16 cellular contexts compared by ENCODE assay signal in genomic region chr5:72692273-72692672, GRCh38.
DNase-seq lines count a peak whose midpoint lies in the region; ATAC-seq and TF ChIP-seq lines count a peak whose summit lies in the region.
"Had no signal": no experiment of that assay in that cellular context is flagged by ENCODE, and none has a peak within 500 bp of the region (broad histone marks: within the 10 kb centered on the region; RNA-seq: fewer than 3 reads in every experiment).

No MANE protein-coding gene starts in this region.

- no peak overlapping the region for H3K4me3 Mint-ChIP-seq in CD8-positive, alpha-beta memory T cell
- H3K4me3 Mint-ChIP-seq in activated CD8-positive, alpha-beta memory T cell treated with anti-CD3 and anti-CD28 coated beads, Interleukin-2, amount 10 ng/mL, durations not matched to agents 7 days and 5 days = no peak overlapping the region
- H3K4me3 Mint-ChIP-seq: naive thymus-derived CD8-positive, alpha-beta T cell had no signal

- H3K36me3 ChIP-seq in rectal smooth muscle tissue (ENCODE audit: control insufficient read depth, insufficient read depth, low read length) = no peaks in the 10 kb centered on the region
- no peaks in the 10 kb centered on the region for H3K36me3 ChIP-seq in aorta (ENCODE audit: control insufficient read depth in 1 of 2, insufficient read depth in 2 of 2, low read length in 1 of 2)
- no peaks in the 10 kb centered on the region for H3K36me3 ChIP-seq in CD8-positive, alpha-beta memory T cell (ENCODE audit: insufficient read depth, low read length)
- H3K36me3 ChIP-seq: suprapubic skin had no signal

- H3K27me3 ChIP-seq in rectal smooth muscle tissue (ENCODE audit: control insufficient read depth, insufficient read depth, low read length) (no peaks in the 10 kb centered on the region), aorta (ENCODE audit: control insufficient read depth in 1 of 2, insufficient read depth in 2 of 2, low read length in 1 of 2) (no peaks in the 10 kb centered on the region)
- H3K27me3 ChIP-seq in CD8-positive, alpha-beta memory T cell (ENCODE audit: insufficient read depth, low read length, poor library complexity, severe bottlenecking) = no peaks in the 10 kb centered on the region

- intact Hi-C loops in aorta (cut with DNase I) = no loop called here

- DNase-seq in DMS153 treated with DMSO at 0.1 percent for 48 hours (lab: John Stamatoyannopoulos, UW; ENCODE audit: unreplicated experiment) (peak; percentile 19), NCI-H1436 (lab: John Stamatoyannopoulos, UW) (peak; percentile 86), cardiac fibroblast (ENCODE audit: low read depth in 2 of 2) (peak; percentile 35 to 52), aorta (no peak)
- no peak for DNase-seq in CD8-positive, alpha-beta memory T cell
- no peak for DNase-seq in activated CD8-positive, alpha-beta memory T cell treated with anti-CD3 and anti-CD28 coated beads, Interleukin-2, amount 10 ng/mL, durations not matched to agents 7 days and 5 days
- DNase-seq: activated naive CD4-positive, alpha-beta T cell treated with anti-CD3 and anti-CD28 coated beads, Interleukin-2, amount 50 U/mL, for 16 hours; foreskin keratinocyte; naive thymus-derived CD8-positive, alpha-beta T cell; NCI-H345; SIG-M5; T-helper 9 cell had no signal

- H3K4me3 ChIP-seq in cardiac fibroblast (replicated peaks in 1 of 2; ENCODE audit: low read depth in 2 of 2, low read length in 2 of 2) (no peak overlapping the region), rectal smooth muscle tissue (ENCODE audit: low read length) (no peak overlapping the region), aorta (ENCODE audit: low read length in 2 of 2) (no peak overlapping the region)
- H3K4me3 ChIP-seq in CD8-positive, alpha-beta memory T cell (ENCODE audit: low read length) = no peak overlapping the region
- H3K4me3 ChIP-seq: GM12878, suprapubic skin had no signal

- no peak for TF ChIP-seq CTCF in cardiac fibroblast (IDR thresholded peaks at IDR 0.05; ENCODE audit: low read depth, low read length)

- H3K4me1 Mint-ChIP-seq in CD8-positive, alpha-beta memory T cell = no peaks in the 10 kb centered on the region
- no peaks in the 10 kb centered on the region for H3K4me1 Mint-ChIP-seq in activated CD8-positive, alpha-beta memory T cell treated with anti-CD3 and anti-CD28 coated beads, Interleukin-2, amount 10 ng/mL, durations not matched to agents 7 days and 5 days
- H3K4me1 Mint-ChIP-seq: naive thymus-derived CD8-positive, alpha-beta T cell had no signal

- ATAC-seq in GM19324 (IDR thresholded peaks at IDR 0.05; ENCODE audit: low FRiP score, unreplicated experiment) = no peak
- no peak for ATAC-seq in aorta (ENCODE audit: low FRiP score)
- ATAC-seq in activated CD8-positive, alpha-beta memory T cell treated with anti-CD3 and anti-CD28 coated beads, Interleukin-2, amount 10 ng/mL, durations not matched to agents 7 days and 5 days = no peak
- ATAC-seq: foreskin keratinocyte; GM12878; naive thymus-derived CD8-positive, alpha-beta T cell had no signal

- H3K27ac Mint-ChIP-seq in CD8-positive, alpha-beta memory T cell = no peak overlapping the region
- no peak overlapping the region for H3K27ac Mint-ChIP-seq in activated CD8-positive, alpha-beta memory T cell treated with anti-CD3 and anti-CD28 coated beads, Interleukin-2, amount 10 ng/mL, durations not matched to agents 7 days and 5 days
- H3K27ac Mint-ChIP-seq: naive thymus-derived CD8-positive, alpha-beta T cell had no signal

- H3K27ac ChIP-seq in rectal smooth muscle tissue (ENCODE audit: low read depth, low read length) = peak overlapping the region; percentile 3
- no peak overlapping the region for H3K27ac ChIP-seq in aorta (ENCODE audit: low read depth in 1 of 2, low read length in 2 of 2)
- H3K27ac ChIP-seq in CD8-positive, alpha-beta memory T cell (ENCODE audit: low read depth, low read length) = no peak overlapping the region
- H3K27ac ChIP-seq: foreskin keratinocyte, suprapubic skin had no signal

- no peaks in the 10 kb centered on the region for H3K9me3 Mint-ChIP-seq in CD8-positive, alpha-beta memory T cell
- H3K9me3 Mint-ChIP-seq in activated CD8-positive, alpha-beta memory T cell treated with anti-CD3 and anti-CD28 coated beads, Interleukin-2, amount 10 ng/mL, durations not matched to agents 7 days and 5 days (ENCODE audit: low read depth) = no peaks in the 10 kb centered on the region
- H3K9me3 Mint-ChIP-seq: naive thymus-derived CD8-positive, alpha-beta T cell had no signal

- no peaks in the 10 kb centered on the region for H3K9me3 ChIP-seq in aorta (ENCODE audit: control insufficient read depth, low read length)
- H3K9me3 ChIP-seq in CD8-positive, alpha-beta memory T cell (ENCODE audit: low read length) = no peaks in the 10 kb centered on the region
- H3K9me3 ChIP-seq: suprapubic skin had no signal

- H3K4me1 ChIP-seq in rectal smooth muscle tissue (ENCODE audit: control insufficient read depth, insufficient read depth, low read length) (peaks cover 16% of the 10 kb centered on the region), aorta (ENCODE audit: control insufficient read depth in 1 of 2, insufficient read depth in 2 of 2, low read length in 2 of 2) (peaks cover 0 to 1% of the 10 kb centered on the region in 2 donors)
- no peaks in the 10 kb centered on the region for H3K4me1 ChIP-seq in CD8-positive, alpha-beta memory T cell (ENCODE audit: insufficient read depth, low read length)
- H3K4me1 ChIP-seq: foreskin keratinocyte, suprapubic skin had no signal

- 55 to 58% methylated on average over 4 of the region's 4 CpGs for WGBS in aorta, 2 donors

- no peak overlapping the region for H3K9ac ChIP-seq in rectal smooth muscle tissue (ENCODE audit: low read length)

- no peaks in the 10 kb centered on the region for H3K36me3 Mint-ChIP-seq in CD8-positive, alpha-beta memory T cell
- H3K36me3 Mint-ChIP-seq in activated CD8-positive, alpha-beta memory T cell treated with anti-CD3 and anti-CD28 coated beads, Interleukin-2, amount 10 ng/mL, durations not matched to agents 7 days and 5 days = no peaks in the 10 kb centered on the region
- H3K36me3 Mint-ChIP-seq: naive thymus-derived CD8-positive, alpha-beta T cell had no signal

- H3K27me3 Mint-ChIP-seq in CD8-positive, alpha-beta memory T cell = peaks cover 8 to 45% of the 10 kb centered on the region in 2 donors
- peaks cover 26% of the 10 kb centered on the region for H3K27me3 Mint-ChIP-seq in activated CD8-positive, alpha-beta memory T cell treated with anti-CD3 and anti-CD28 coated beads, Interleukin-2, amount 10 ng/mL, durations not matched to agents 7 days and 5 days

- POLR2A ChIA-PET in CD8-positive, alpha-beta memory T cell (lab: Charles Lee) = no interaction called here

- CTCF ChIA-PET in CD8-positive, alpha-beta memory T cell (lab: Charles Lee) = no interaction called here
- CTCF ChIA-PET in activated CD8-positive, alpha-beta memory T cell treated with anti-CD3 and anti-CD28 coated beads, Interleukin-2, amount 10 ng/mL, durations not matched to agents 7 days and 5 days (lab: Charles Lee) = no interaction called here

Comparison
In these comparisons a context has a peak if more than half of its experiments do, and no peak if none do; other contexts are left out.
1. DNase-seq: peak in DMS153 treated with DMSO at 0.1 percent for 48 hours (single experiment), NCI-H1436 (single experiment) and cardiac fibroblast (2 of 2); none in aorta (0 of 2), CD8-positive, alpha-beta memory T cell (0 of 5) and activated CD8-positive, alpha-beta memory T cell treated with anti-CD3 and anti-CD28 coated beads, Interleukin-2, amount 10 ng/mL, durations not matched to agents 7 days and 5 days (single experiment).